In the genomic region with DNA sequence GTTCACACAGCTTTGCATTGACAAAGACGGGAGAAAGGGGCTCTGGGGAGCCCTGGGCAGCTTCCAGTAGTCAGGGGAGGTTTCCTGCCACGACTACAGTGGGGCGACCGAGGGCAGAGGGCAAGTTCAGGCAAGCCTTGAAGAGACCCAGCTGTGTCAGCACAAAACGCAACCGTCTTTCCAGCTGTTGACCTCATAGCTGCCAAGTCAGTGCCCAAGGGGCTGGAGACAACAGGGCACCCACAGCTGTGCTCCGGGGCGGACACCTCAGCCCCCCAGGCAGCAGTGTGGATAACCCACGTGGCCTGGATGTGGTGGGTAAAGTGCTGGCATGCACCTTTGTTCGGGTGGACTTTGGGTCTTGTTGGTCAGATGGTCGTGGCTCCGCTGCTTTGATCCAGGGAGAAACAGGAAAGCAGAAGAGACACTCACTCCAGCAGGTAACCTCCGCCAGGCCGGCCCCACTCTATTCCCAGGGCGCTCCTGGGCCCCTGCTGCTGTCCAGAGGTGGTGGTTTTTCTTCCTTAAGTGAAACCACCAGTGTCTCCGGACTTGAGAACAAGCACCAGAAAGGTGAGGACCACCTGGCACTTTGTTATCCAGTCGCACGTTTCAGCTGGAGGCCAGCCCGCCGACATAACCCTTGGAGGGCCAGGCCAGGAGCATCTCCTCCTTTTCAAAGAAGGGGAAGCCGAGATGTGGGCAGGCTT, we compare ENCODE assay signal across 1 cellular context.
TF ChIP-seq lines count a peak whose summit lies in the region.

No MANE protein-coding gene starts in this region.

TF ChIP-seq in HepG2, 621 proteins besides CTCF, POLR2A, EP300 and RAD21 (continued from another document and continues in another):
- TF ChIP-seq U2AF2 (IDR thresholded peaks at IDR 0.05; ENCODE audit: low read depth, low read length) (no peak; the same call in 1 of the 2 replicates), ARNT (IDR thresholded peaks at IDR 0.05) (no peak), ZFP62 (CRISPR knock-in tag; IDR thresholded peaks at IDR 0.05) (no peak), ZNF441 (CRISPR knock-in tag; IDR thresholded peaks at IDR 0.05; ENCODE audit: borderline replicate concordance) (peak; percentile 97), ZMYM2 (CRISPR knock-in tag; IDR thresholded peaks at IDR 0.05) (peak; percentile 78), RCOR2 (CRISPR knock-in tag; IDR thresholded peaks at IDR 0.05) (peak; percentile 81), HNF4A (CRISPR knock-in tag; IDR thresholded peaks at IDR 0.05) (peak; percentile 99), PAX8 (CRISPR knock-in tag; IDR thresholded peaks at IDR 0.05; ENCODE audit: borderline replicate concordance) (no peak; the same call in 1 of the 2 replicates), SNAI1 (CRISPR knock-in tag; IDR thresholded peaks at IDR 0.05; ENCODE audit: borderline replicate concordance) (peak; percentile 73; the same call in 1 of the 2 replicates), ZNF263 (CRISPR knock-in tag; IDR thresholded peaks at IDR 0.05) (peak; percentile 59), ZFP82 (CRISPR knock-in tag; IDR thresholded peaks at IDR 0.05; ENCODE audit: borderline replicate concordance) (0 out of 2 replicates have a peak, but pooled peaks have one; percentile 74), EHMT2 (IDR thresholded peaks at IDR 0.05; ENCODE audit: borderline replicate concordance, low read depth, low read length) (no peak; the same call in 1 of the 2 replicates), CBX2 (IDR thresholded peaks at IDR 0.05; ENCODE audit: low read depth, low read length) (no peak), CBX2 (CRISPR knock-in tag; IDR thresholded peaks at IDR 0.05; ENCODE audit: low read depth) (peak; percentile 91), PHF20 (CRISPR knock-in tag; IDR thresholded peaks at IDR 0.05) (peak; percentile 64; the same call in 1 of the 2 replicates), ZFYVE20 (CRISPR knock-in tag; IDR thresholded peaks at IDR 0.05; ENCODE audit: borderline replicate concordance, low read depth) (0 out of 2 replicates have a peak, but pooled peaks have one; percentile 59), ZSCAN30 (CRISPR knock-in tag; IDR thresholded peaks at IDR 0.05) (peak; percentile 88), NFYC (CRISPR knock-in tag; IDR thresholded peaks at IDR 0.05) (peak; percentile 28; the same call in 1 of the 2 replicates), SP4 (CRISPR knock-in tag; IDR thresholded peaks at IDR 0.05) (peak; percentile 74), ZFP37 (CRISPR knock-in tag; IDR thresholded peaks at IDR 0.05; ENCODE audit: borderline replicate concordance) (peak; percentile 98), ZMAT3 (CRISPR knock-in tag; conservative IDR thresholded peaks at IDR 0.05) (peak; percentile 99), RBM39 (IDR thresholded peaks at IDR 0.05; ENCODE audit: low read depth, low read length, poor library complexity, severe bottlenecking) (no peak), MTA1 (CRISPR knock-in tag; IDR thresholded peaks at IDR 0.05; ENCODE audit: borderline replicate concordance) (peak; percentile 99), NCOA2 (CRISPR knock-in tag; IDR thresholded peaks at IDR 0.05) (peak; percentile 83), KDM5A (IDR thresholded peaks at IDR 0.05; ENCODE audit: borderline replicate concordance, low read length) (no peak), NR2C2 (CRISPR knock-in tag; IDR thresholded peaks at IDR 0.05; ENCODE audit: borderline replicate concordance) (peak; percentile 70), ZNF329 (CRISPR knock-in tag; IDR thresholded peaks at IDR 0.05; ENCODE audit: low read depth) (no peak), MYNN (CRISPR knock-in tag; IDR thresholded peaks at IDR 0.05; ENCODE audit: low read depth) (no peak; the same call in 1 of the 2 replicates), SYNCRIP (IDR thresholded peaks at IDR 0.05; ENCODE audit: insufficient read depth, low read depth, low read length) (no peak), ZFP36L2 (CRISPR knock-in tag; IDR thresholded peaks at IDR 0.05) (no peak), ZSCAN12 (CRISPR knock-in tag; IDR thresholded peaks at IDR 0.05) (peak; percentile 51; the same call in 1 of the 2 replicates), MIER2 (CRISPR knock-in tag; IDR thresholded peaks at IDR 0.05) (0 out of 2 replicates have a peak, but pooled peaks have one; percentile 50), GTF2F1 (IDR thresholded peaks at IDR 0.05; ENCODE audit: low read length) (no peak), ZNF839 (CRISPR knock-in tag; IDR thresholded peaks at IDR 0.05; ENCODE audit: borderline replicate concordance) (peak; percentile 86; the same call in 1 of the 2 replicates), KLF12 (CRISPR knock-in tag; IDR thresholded peaks at IDR 0.05; ENCODE audit: borderline replicate concordance) (0 out of 2 replicates have a peak, but pooled peaks have one; percentile 56), TEAD2 (CRISPR knock-in tag; IDR thresholded peaks at IDR 0.05) (no peak; the same call in 1 of the 2 replicates), HOXD1 (CRISPR knock-in tag; IDR thresholded peaks at IDR 0.05) (peak; percentile 69; the same call in 1 of the 2 replicates), FOXK1 (CRISPR knock-in tag; IDR thresholded peaks at IDR 0.05; ENCODE audit: borderline replicate concordance, low read depth) (peak; percentile 89; the same call in 1 of the 2 replicates), SMAD1 (CRISPR knock-in tag; IDR thresholded peaks at IDR 0.05; ENCODE audit: borderline replicate concordance, low read depth) (peak; percentile 94; the same call in 1 of the 2 replicates), ZNF335 (CRISPR knock-in tag; IDR thresholded peaks at IDR 0.05) (peak; percentile 90), NKX3-1 (CRISPR knock-in tag; IDR thresholded peaks at IDR 0.05) (0 out of 2 replicates have a peak, but pooled peaks have one; percentile 41), GABPA (IDR thresholded peaks at IDR 0.05; ENCODE audit: low read depth, low read length) (no peak), GABPA (CRISPR knock-in tag; IDR thresholded peaks at IDR 0.05; ENCODE audit: low read depth) (peak; percentile 49; the same call in 1 of the 2 replicates)
- TF ChIP-seq, protein P1, sequence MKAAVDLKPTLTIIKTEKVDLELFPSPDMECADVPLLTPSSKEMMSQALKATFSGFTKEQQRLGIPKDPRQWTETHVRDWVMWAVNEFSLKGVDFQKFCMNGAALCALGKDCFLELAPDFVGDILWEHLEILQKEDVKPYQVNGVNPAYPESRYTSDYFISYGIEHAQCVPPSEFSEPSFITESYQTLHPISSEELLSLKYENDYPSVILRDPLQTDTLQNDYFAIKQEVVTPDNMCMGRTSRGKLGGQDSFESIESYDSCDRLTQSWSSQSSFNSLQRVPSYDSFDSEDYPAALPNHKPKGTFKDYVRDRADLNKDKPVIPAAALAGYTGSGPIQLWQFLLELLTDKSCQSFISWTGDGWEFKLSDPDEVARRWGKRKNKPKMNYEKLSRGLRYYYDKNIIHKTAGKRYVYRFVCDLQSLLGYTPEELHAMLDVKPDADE (CRISPR knock-in tag; IDR thresholded peaks at IDR 0.05), result no peak
- TF ChIP-seq, protein P2, sequence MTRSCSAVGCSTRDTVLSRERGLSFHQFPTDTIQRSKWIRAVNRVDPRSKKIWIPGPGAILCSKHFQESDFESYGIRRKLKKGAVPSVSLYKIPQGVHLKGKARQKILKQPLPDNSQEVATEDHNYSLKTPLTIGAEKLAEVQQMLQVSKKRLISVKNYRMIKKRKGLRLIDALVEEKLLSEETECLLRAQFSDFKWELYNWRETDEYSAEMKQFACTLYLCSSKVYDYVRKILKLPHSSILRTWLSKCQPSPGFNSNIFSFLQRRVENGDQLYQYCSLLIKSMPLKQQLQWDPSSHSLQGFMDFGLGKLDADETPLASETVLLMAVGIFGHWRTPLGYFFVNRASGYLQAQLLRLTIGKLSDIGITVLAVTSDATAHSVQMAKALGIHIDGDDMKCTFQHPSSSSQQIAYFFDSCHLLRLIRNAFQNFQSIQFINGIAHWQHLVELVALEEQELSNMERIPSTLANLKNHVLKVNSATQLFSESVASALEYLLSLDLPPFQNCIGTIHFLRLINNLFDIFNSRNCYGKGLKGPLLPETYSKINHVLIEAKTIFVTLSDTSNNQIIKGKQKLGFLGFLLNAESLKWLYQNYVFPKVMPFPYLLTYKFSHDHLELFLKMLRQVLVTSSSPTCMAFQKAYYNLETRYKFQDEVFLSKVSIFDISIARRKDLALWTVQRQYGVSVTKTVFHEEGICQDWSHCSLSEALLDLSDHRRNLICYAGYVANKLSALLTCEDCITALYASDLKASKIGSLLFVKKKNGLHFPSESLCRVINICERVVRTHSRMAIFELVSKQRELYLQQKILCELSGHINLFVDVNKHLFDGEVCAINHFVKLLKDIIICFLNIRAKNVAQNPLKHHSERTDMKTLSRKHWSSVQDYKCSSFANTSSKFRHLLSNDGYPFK (CRISPR knock-in tag; IDR thresholded peaks at IDR 0.05; ENCODE audit: borderline replicate concordance), result peak; percentile 90; the same call in 1 of the 2 replicates
- TF ChIP-seq, protein P3, sequence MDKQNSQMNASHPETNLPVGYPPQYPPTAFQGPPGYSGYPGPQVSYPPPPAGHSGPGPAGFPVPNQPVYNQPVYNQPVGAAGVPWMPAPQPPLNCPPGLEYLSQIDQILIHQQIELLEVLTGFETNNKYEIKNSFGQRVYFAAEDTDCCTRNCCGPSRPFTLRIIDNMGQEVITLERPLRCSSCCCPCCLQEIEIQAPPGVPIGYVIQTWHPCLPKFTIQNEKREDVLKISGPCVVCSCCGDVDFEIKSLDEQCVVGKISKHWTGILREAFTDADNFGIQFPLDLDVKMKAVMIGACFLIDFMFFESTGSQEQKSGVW (CRISPR knock-in tag; IDR thresholded peaks at IDR 0.05; ENCODE audit: borderline replicate concordance), result no peak
- TF ChIP-seq, protein P4, sequence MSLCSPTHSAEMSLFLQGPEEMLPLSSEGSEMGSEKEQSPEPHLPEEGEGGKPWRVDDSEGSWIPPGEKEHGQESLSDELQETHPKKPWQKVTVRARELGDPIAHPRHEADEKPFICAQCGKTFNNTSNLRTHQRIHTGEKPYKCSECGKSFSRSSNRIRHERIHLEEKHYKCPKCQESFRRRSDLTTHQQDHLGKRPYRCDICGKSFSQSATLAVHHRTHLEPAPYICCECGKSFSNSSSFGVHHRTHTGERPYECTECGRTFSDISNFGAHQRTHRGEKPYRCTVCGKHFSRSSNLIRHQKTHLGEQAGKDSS (CRISPR knock-in tag; IDR thresholded peaks at IDR 0.05; ENCODE audit: borderline replicate concordance, low read depth), result peak; percentile 96
- TF ChIP-seq, protein P5, sequence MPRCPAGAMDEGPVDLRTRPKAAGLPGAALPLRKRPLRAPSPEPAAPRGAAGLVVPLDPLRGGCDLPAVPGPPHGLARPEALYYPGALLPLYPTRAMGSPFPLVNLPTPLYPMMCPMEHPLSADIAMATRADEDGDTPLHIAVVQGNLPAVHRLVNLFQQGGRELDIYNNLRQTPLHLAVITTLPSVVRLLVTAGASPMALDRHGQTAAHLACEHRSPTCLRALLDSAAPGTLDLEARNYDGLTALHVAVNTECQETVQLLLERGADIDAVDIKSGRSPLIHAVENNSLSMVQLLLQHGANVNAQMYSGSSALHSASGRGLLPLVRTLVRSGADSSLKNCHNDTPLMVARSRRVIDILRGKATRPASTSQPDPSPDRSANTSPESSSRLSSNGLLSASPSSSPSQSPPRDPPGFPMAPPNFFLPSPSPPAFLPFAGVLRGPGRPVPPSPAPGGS (CRISPR knock-in tag; IDR thresholded peaks at IDR 0.05), result peak; percentile 94
- TF ChIP-seq, protein P6, sequence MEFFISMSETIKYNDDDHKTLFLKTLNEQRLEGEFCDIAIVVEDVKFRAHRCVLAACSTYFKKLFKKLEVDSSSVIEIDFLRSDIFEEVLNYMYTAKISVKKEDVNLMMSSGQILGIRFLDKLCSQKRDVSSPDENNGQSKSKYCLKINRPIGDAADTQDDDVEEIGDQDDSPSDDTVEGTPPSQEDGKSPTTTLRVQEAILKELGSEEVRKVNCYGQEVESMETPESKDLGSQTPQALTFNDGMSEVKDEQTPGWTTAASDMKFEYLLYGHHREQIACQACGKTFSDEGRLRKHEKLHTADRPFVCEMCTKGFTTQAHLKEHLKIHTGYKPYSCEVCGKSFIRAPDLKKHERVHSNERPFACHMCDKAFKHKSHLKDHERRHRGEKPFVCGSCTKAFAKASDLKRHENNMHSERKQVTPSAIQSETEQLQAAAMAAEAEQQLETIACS (CRISPR knock-in tag; IDR thresholded peaks at IDR 0.05), result no peak; the same call in 1 of the 2 replicates
- TF ChIP-seq, protein P7, sequence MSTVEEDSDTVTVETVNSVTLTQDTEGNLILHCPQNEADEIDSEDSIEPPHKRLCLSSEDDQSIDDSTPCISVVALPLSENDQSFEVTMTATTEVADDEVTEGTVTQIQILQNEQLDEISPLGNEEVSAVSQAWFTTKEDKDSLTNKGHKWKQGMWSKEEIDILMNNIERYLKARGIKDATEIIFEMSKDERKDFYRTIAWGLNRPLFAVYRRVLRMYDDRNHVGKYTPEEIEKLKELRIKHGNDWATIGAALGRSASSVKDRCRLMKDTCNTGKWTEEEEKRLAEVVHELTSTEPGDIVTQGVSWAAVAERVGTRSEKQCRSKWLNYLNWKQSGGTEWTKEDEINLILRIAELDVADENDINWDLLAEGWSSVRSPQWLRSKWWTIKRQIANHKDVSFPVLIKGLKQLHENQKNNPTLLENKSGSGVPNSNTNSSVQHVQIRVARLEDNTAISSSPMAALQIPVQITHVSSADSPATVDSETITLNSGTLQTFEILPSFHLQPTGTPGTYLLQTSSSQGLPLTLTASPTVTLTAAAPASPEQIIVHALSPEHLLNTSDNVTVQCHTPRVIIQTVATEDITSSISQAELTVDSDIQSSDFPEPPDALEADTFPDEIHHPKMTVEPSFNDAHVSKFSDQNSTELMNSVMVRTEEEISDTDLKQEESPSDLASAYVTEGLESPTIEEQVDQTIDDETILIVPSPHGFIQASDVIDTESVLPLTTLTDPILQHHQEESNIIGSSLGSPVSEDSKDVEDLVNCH (CRISPR knock-in tag; IDR thresholded peaks at IDR 0.05), result peak; percentile 62; the same call in 1 of the 2 replicates
- TF ChIP-seq, protein P8, sequence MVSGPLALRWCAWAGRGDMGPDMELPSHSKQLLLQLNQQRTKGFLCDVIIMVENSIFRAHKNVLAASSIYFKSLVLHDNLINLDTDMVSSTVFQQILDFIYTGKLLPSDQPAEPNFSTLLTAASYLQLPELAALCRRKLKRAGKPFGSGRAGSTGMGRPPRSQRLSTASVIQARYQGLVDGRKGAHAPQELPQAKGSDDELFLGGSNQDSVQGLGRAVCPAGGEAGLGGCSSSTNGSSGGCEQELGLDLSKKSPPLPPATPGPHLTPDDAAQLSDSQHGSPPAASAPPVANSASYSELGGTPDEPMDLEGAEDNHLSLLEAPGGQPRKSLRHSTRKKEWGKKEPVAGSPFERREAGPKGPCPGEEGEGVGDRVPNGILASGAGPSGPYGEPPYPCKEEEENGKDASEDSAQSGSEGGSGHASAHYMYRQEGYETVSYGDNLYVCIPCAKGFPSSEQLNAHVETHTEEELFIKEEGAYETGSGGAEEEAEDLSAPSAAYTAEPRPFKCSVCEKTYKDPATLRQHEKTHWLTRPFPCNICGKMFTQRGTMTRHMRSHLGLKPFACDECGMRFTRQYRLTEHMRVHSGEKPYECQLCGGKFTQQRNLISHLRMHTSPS (CRISPR knock-in tag; IDR thresholded peaks at IDR 0.05; ENCODE audit: low read depth), result peak; percentile 99
- TF ChIP-seq, protein P9, sequence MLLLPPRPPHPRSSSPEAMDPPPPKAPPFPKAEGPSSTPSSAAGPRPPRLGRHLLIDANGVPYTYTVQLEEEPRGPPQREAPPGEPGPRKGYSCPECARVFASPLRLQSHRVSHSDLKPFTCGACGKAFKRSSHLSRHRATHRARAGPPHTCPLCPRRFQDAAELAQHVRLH (CRISPR knock-in tag; IDR thresholded peaks at IDR 0.05; ENCODE audit: borderline replicate concordance, low read depth), result peak; percentile 74; the same call in 1 of the 2 replicates
